ENCODE assay signal across 17 cellular contexts in genomic region chr4:179692251-179692650, GRCh38.
DNase-seq lines count a peak whose midpoint lies in the region; ATAC-seq and TF ChIP-seq lines count a peak whose summit lies in the region.
"Had no signal": no experiment of that assay in that cellular context is flagged by ENCODE, and none has a peak within 500 bp of the region (broad histone marks: within the 10 kb centered on the region; RNA-seq: fewer than 3 reads in every experiment).

No MANE protein-coding gene starts in this region.

- no peaks in the 10 kb centered on the region for H3F3A ChIP-seq in PC-3 (ENCODE audit: low read length, unreplicated experiment)

- no peaks in the 10 kb centered on the region for H3K9me2 ChIP-seq in PC-3 (replicated peaks; ENCODE audit: low read length)

- H3K79me2 ChIP-seq in PC-3 (ENCODE audit: low read length) = no peaks in the 10 kb centered on the region

- no peak overlapping the region for H3K4me2 ChIP-seq in PC-3 (ENCODE audit: low read length)

- no peak overlapping the region for H3K4me3 ChIP-seq in PC-3 (ENCODE audit: low read length)
- H3K4me3 ChIP-seq in adipocyte (ENCODE audit: low read length) = no peak overlapping the region
- H3K4me3 ChIP-seq: HAP-1 had no signal

- H3K4me1 Mint-ChIP-seq in stimulated activated effector memory CD8-positive, alpha-beta T cell treated with anti-CD3 and anti-CD28 coated beads, Interleukin-12 subunit alpha, Interleukin-12 subunit beta, amount 100 ng/mL, for 72 hours = no peaks in the 10 kb centered on the region
- H3K4me1 Mint-ChIP-seq: CD4-positive, CD25-positive, alpha-beta regulatory T cell had no signal

- H2AFZ ChIP-seq in PC-3 (ENCODE audit: low read length) = no peak overlapping the region

- peaks cover 13% of the 10 kb centered on the region for H3K9me3 Mint-ChIP-seq in stimulated activated effector memory CD8-positive, alpha-beta T cell treated with anti-CD3 and anti-CD28 coated beads, Interleukin-12 subunit alpha, Interleukin-12 subunit beta, amount 100 ng/mL, for 72 hours
- H3K9me3 Mint-ChIP-seq: CD8-positive, alpha-beta T cell had no signal

- H3K27ac Mint-ChIP-seq in stimulated activated effector memory CD8-positive, alpha-beta T cell treated with anti-CD3 and anti-CD28 coated beads, Interleukin-12 subunit alpha, Interleukin-12 subunit beta, amount 100 ng/mL, for 72 hours = no peak overlapping the region
- H3K27ac Mint-ChIP-seq: CD4-positive, CD25-positive, alpha-beta regulatory T cell; CD8-positive, alpha-beta T cell; HFFc6 had no signal

- H3K36me3 ChIP-seq in PC-3 (ENCODE audit: low read depth, low read length) (no peaks in the 10 kb centered on the region), adipocyte (ENCODE audit: control insufficient read depth, insufficient read depth, low read length, severe bottlenecking) (no peaks in the 10 kb centered on the region)
- H3K36me3 ChIP-seq: HAP-1 had no signal

- no peak overlapping the region for H3K4me3 Mint-ChIP-seq in stimulated activated effector memory CD8-positive, alpha-beta T cell treated with anti-CD3 and anti-CD28 coated beads, Interleukin-12 subunit alpha, Interleukin-12 subunit beta, amount 100 ng/mL, for 72 hours
- H3K4me3 Mint-ChIP-seq: CD4-positive, CD25-positive, alpha-beta regulatory T cell; CD8-positive, alpha-beta T cell; HFFc6 had no signal

- H3K4me1 ChIP-seq in PC-3 (ENCODE audit: insufficient read depth, low read length) = no peaks in the 10 kb centered on the region; the same call in 1 of the 2 replicates
- no peaks in the 10 kb centered on the region for H3K4me1 ChIP-seq in adipocyte (ENCODE audit: control insufficient read depth, insufficient read depth, low read length)
- H3K4me1 ChIP-seq: Caco-2 had no signal

- H3K9ac ChIP-seq in PC-3 (ENCODE audit: low read length) = no peak overlapping the region
- H3K9ac ChIP-seq in adipocyte (ENCODE audit: low read length) = no peak overlapping the region

- no peak for TF ChIP-seq CTCF in PC-3 (conservative IDR thresholded peaks at IDR 0.05; ENCODE audit: low read depth, low read length)

- no peak for ATAC-seq in PC-3
- no peak for ATAC-seq in GM19455 (IDR thresholded peaks at IDR 0.05; ENCODE audit: unreplicated experiment)
- no peak for ATAC-seq in stimulated activated effector memory CD8-positive, alpha-beta T cell treated with anti-CD3 and anti-CD28 coated beads, Interleukin-12 subunit alpha, Interleukin-12 subunit beta, amount 100 ng/mL, for 72 hours
- ATAC-seq: CD8-positive, alpha-beta T cell had no signal

- H3K9me3 ChIP-seq in PC-3 (ENCODE audit: low read length) = no peaks in the 10 kb centered on the region
- H3K9me3 ChIP-seq in adipocyte (ENCODE audit: control insufficient read depth, low read length) = peaks cover 7% of the 10 kb centered on the region
- H3K9me3 ChIP-seq: Caco-2, HAP-1 had no signal

- H3K27me3 ChIP-seq in PC-3 (ENCODE audit: low read length) = no peaks in the 10 kb centered on the region
- H3K27me3 ChIP-seq in adipocyte (replicated peaks; ENCODE audit: control insufficient read depth, insufficient read depth, low read length) = no peaks in the 10 kb centered on the region

- POLR2A ChIA-PET in PC-3 (lab: Charles Lee; ENCODE audit: unreplicated experiment) = no interaction called here

- no peaks in the 10 kb centered on the region for H3K36me3 Mint-ChIP-seq in stimulated activated effector memory CD8-positive, alpha-beta T cell treated with anti-CD3 and anti-CD28 coated beads, Interleukin-12 subunit alpha, Interleukin-12 subunit beta, amount 100 ng/mL, for 72 hours
- H3K36me3 Mint-ChIP-seq: CD4-positive, CD25-positive, alpha-beta regulatory T cell; CD8-positive, alpha-beta T cell had no signal

- CTCF ChIA-PET in PC-3 (lab: Charles Lee) = no interaction called here

- no peaks in the 10 kb centered on the region for H4K20me1 ChIP-seq in PC-3 (ENCODE audit: low read length)

- BruUV-seq in PC-3 (replicated peaks; lab: Mats Ljungman, UMichigan) = no TSS peak

- DNase-seq in PC-3 = peak; percentile 4
- peak; percentile 1 for DNase-seq in adipocyte (ENCODE audit: low read depth)
- peak; percentile 11 for DNase-seq in retina
- DNase-seq in C1 segment of cervical spinal cord (lab: John Stamatoyannopoulos, UW) = no peak
- DNase-seq in stimulated activated effector memory CD8-positive, alpha-beta T cell treated with anti-CD3 and anti-CD28 coated beads, Interleukin-12 subunit alpha, Interleukin-12 subunit beta, amount 100 ng/mL, for 72 hours (ENCODE audit: low spot score in 2 of 2) = no peak
- no peak for DNase-seq in HuH-7.5 (ENCODE audit: low spot score)
- DNase-seq: Caco-2; CD4-positive, CD25-positive, alpha-beta regulatory T cell; CD8-positive, alpha-beta T cell; DMS153; DND-41; GF-D8; GOT3; HFFc6 had no signal

- H3K27ac ChIP-seq in PC-3 (ENCODE audit: low read length) = no peak overlapping the region
- H3K27ac ChIP-seq: C4-2B had no signal

- intact Hi-C loops in PC-3 (cut with micrococcal nuclease) = no loop called here

Comparison
In these comparisons a context has a peak if more than half of its experiments do, and no peak if none do; other contexts are left out.
1. DNase-seq: peak in PC-3 (single experiment), adipocyte (single experiment) and retina (single experiment); none in C1 segment of cervical spinal cord (0 of 14), stimulated activated effector memory CD8-positive, alpha-beta T cell treated with anti-CD3 and anti-CD28 coated beads, Interleukin-12 subunit alpha, Interleukin-12 subunit beta, amount 100 ng/mL, for 72 hours (0 of 2) and HuH-7.5 (single experiment).